ENCODE assay signal across 1 cellular context in genomic region chr10:101887762-101888161, GRCh38.
TF ChIP-seq lines count a peak whose summit lies in the region.

No MANE protein-coding gene starts in this region.

TF ChIP-seq in GM12878, 131 proteins besides CTCF, POLR2A, EP300 and RAD21 (continued from another document):
- TF ChIP-seq, protein P1, sequence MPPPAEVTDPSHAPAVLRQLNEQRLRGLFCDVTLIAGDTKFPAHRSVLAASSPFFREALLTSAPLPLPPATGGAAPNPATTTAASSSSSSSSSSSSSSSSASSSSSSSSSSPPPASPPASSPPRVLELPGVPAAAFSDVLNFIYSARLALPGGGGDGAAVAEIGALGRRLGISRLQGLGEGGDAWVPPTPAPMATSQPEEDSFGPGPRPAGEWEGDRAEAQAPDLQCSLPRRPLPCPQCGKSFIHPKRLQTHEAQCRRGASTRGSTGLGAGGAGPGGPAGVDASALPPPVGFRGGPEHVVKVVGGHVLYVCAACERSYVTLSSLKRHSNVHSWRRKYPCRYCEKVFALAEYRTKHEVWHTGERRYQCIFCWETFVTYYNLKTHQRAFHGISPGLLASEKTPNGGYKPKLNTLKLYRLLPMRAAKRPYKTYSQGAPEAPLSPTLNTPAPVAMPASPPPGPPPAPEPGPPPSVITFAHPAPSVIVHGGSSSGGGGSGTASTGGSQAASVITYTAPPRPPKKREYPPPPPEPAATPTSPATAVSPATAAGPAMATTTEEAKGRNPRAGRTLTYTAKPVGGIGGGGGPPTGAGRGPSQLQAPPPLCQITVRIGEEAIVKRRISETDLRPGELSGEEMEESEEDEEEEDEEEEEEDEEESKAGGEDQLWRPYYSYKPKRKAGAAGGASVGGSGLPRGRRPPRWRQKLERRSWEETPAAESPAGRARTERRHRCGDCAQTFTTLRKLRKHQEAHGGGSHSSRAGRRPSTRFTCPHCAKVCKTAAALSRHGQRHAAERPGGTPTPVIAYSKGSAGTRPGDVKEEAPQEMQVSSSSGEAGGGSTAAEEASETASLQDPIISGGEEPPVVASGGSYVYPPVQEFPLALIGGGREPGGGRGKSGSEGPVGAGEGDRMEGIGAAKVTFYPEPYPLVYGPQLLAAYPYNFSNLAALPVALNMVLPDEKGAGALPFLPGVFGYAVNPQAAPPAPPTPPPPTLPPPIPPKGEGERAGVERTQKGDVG (CRISPR knock-in tag; IDR thresholded peaks at IDR 0.05), result no peak
- TF ChIP-seq HCFC1 (IDR thresholded peaks at IDR 0.05; ENCODE audit: low read length) (no peak), FOXK2 (IDR thresholded peaks at IDR 0.05) (no peak), ZNF274 (IDR thresholded peaks at IDR 0.05; ENCODE audit: insufficient read depth, insufficient read length) (no peak), ZSCAN29 (IDR thresholded peaks at IDR 0.05) (no peak), MTA3 (IDR thresholded peaks at IDR 0.05; ENCODE audit: borderline replicate concordance, low read length) (no peak), IKZF1 (conservative IDR thresholded peaks at IDR 0.05) (no peak), MEF2B (IDR thresholded peaks at IDR 0.05; ENCODE audit: partially characterized antibody, poor library complexity, severe bottlenecking) (no peak), ATF7 (IDR thresholded peaks at IDR 0.05; ENCODE audit: low read depth) (no peak)
- TF ChIP-seq, protein P2, sequence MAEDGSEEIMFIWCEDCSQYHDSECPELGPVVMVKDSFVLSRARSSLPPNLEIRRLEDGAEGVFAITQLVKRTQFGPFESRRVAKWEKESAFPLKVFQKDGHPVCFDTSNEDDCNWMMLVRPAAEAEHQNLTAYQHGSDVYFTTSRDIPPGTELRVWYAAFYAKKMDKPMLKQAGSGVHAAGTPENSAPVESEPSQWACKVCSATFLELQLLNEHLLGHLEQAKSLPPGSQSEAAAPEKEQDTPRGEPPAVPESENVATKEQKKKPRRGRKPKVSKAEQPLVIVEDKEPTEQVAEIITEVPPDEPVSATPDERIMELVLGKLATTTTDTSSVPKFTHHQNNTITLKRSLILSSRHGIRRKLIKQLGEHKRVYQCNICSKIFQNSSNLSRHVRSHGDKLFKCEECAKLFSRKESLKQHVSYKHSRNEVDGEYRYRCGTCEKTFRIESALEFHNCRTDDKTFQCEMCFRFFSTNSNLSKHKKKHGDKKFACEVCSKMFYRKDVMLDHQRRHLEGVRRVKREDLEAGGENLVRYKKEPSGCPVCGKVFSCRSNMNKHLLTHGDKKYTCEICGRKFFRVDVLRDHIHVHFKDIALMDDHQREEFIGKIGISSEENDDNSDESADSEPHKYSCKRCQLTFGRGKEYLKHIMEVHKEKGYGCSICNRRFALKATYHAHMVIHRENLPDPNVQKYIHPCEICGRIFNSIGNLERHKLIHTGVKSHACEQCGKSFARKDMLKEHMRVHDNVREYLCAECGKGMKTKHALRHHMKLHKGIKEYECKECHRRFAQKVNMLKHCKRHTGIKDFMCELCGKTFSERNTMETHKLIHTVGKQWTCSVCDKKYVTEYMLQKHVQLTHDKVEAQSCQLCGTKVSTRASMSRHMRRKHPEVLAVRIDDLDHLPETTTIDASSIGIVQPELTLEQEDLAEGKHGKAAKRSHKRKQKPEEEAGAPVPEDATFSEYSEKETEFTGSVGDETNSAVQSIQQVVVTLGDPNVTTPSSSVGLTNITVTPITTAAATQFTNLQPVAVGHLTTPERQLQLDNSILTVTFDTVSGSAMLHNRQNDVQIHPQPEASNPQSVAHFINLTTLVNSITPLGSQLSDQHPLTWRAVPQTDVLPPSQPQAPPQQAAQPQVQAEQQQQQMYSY (CRISPR knock-in tag; IDR thresholded peaks at IDR 0.05), result no peak
- TF ChIP-seq, protein P3, sequence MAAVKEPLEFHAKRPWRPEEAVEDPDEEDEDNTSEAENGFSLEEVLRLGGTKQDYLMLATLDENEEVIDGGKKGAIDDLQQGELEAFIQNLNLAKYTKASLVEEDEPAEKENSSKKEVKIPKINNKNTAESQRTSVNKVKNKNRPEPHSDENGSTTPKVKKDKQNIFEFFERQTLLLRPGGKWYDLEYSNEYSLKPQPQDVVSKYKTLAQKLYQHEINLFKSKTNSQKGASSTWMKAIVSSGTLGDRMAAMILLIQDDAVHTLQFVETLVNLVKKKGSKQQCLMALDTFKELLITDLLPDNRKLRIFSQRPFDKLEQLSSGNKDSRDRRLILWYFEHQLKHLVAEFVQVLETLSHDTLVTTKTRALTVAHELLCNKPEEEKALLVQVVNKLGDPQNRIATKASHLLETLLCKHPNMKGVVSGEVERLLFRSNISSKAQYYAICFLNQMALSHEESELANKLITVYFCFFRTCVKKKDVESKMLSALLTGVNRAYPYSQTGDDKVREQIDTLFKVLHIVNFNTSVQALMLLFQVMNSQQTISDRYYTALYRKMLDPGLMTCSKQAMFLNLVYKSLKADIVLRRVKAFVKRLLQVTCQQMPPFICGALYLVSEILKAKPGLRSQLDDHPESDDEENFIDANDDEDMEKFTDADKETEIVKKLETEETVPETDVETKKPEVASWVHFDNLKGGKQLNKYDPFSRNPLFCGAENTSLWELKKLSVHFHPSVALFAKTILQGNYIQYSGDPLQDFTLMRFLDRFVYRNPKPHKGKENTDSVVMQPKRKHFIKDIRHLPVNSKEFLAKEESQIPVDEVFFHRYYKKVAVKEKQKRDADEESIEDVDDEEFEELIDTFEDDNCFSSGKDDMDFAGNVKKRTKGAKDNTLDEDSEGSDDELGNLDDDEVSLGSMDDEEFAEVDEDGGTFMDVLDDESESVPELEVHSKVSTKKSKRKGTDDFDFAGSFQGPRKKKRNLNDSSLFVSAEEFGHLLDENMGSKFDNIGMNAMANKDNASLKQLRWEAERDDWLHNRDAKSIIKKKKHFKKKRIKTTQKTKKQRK (IDR thresholded peaks at IDR 0.05; ENCODE audit: low read depth, low read length), result no peak
